In genomic region chr6:126339796-126340750, GRCh38 we compare ENCODE assay signal across 8 cellular contexts. TPM values are rescaled to one million over a fixed set of nuclear protein-coding genes. Genes with fewer than 3 reads are reported as not detected.
DNase-seq lines count a peak whose midpoint lies in the region; ATAC-seq and TF ChIP-seq lines count a peak whose summit lies in the region.

Gene CENPW (plus strand): TSS chr6:126340115. CDS start chr6:126340274, 159 bp downstream.

- intact Hi-C loops in Caco-2 (cut with micrococcal nuclease; ENCODE audit: unreplicated experiment): loop anchor here (1.0 to 10.0 kb wide), 4 partner anchors 163 to 782 kb away; no protein-coding TSS in a partner anchor

- H3K4me3 ChIP-seq in Caco-2 (ENCODE audit: low read depth, low read length): peak within 1 kb of the TSS; percentile 79
- peak within 1 kb of the TSS; percentile 89 for H3K4me3 ChIP-seq in endocrine pancreas (ENCODE audit: control insufficient read depth, insufficient read depth, low read length)
- H3K4me3 ChIP-seq in mesenchymal stem cell (ENCODE audit: insufficient read depth in 1 of 2, low read depth in 1 of 2, low read length in 2 of 2): peak within 1 kb of the TSS; percentile 93 to 99

- H3K27me3 ChIP-seq in Caco-2 (replicated peaks; ENCODE audit: control insufficient read depth, insufficient read depth, low read length): no peaks in the 10 kb centered on the region
- no peaks in the 10 kb centered on the region for H3K27me3 ChIP-seq in endocrine pancreas (ENCODE audit: control insufficient read depth, insufficient read depth, low read length)
- peaks cover 0 to 4% of the 10 kb centered on the region in 2 experiments for H3K27me3 ChIP-seq in mesenchymal stem cell (ENCODE audit: control insufficient read depth in 1 of 2, insufficient read depth in 1 of 2, low read length in 2 of 2)

- H2BK15ac ChIP-seq in mesenchymal stem cell (ENCODE audit: low read depth, poor library complexity, severe bottlenecking): no peak within 1 kb of the TSS

- H2BK12ac ChIP-seq in mesenchymal stem cell (ENCODE audit: low read length in 2 of 2): no peak within 1 kb of the TSS

- peak within 1 kb of the TSS; percentile 41 for H4K8ac ChIP-seq in mesenchymal stem cell (ENCODE audit: low read length)

- no peaks in the 10 kb centered on the region for H3K9me3 Mint-ChIP-seq in Caco-2 (ENCODE audit: unreplicated experiment)

- H3K27ac ChIP-seq in mesenchymal stem cell (ENCODE audit: low read length, poor library complexity, severe bottlenecking): no peak within 1 kb of the TSS

- H2AK5ac ChIP-seq in mesenchymal stem cell (ENCODE audit: low read length, severe bottlenecking): no peak within 1 kb of the TSS

- no peaks in the 10 kb centered on the region for H3K9me3 ChIP-seq in Caco-2
- no peaks in the 10 kb centered on the region for H3K9me3 ChIP-seq in endocrine pancreas (ENCODE audit: control insufficient read depth, low read length)
- H3K9me3 ChIP-seq in mesenchymal stem cell (ENCODE audit: control insufficient read depth, low read length): no peaks in the 10 kb centered on the region

- H4K91ac ChIP-seq in mesenchymal stem cell (ENCODE audit: low read length): no peak within 1 kb of the TSS

- peaks cover 15% of the 10 kb centered on the region for H3K4me1 Mint-ChIP-seq in Caco-2 (ENCODE audit: low read depth, unreplicated experiment)

- DNase-seq in Caco-2 (peak; percentile 94 to 96), HS-5 (ENCODE audit: low read depth) (peak; percentile 61), mesenchymal stem cell (peak; percentile 88)
- peak; percentile 92 for DNase-seq in NK-92 treated with Interleukin-12 subunit alpha and Interleukin-12 subunit beta, amount 100 ng/mL, for 24 hours (lab: John Stamatoyannopoulos, UW)
- DNase-seq in activated CD8-positive, alpha-beta memory T cell treated with anti-CD3 and anti-CD28 coated beads for 1 hour (ENCODE audit: extremely low read depth in 1 of 2, low read depth in 1 of 2): peak; percentile 69 to 87
- DNase-seq in stimulated activated CD8-positive, alpha-beta memory T cell treated with anti-CD3 and anti-CD28 coated beads, Interleukin-12 subunit alpha, Interleukin-12 subunit beta, amount 100 ng/mL, for 24 hours (ENCODE audit: extremely low read depth): peak; percentile 92

- no peak within 1 kb of the TSS for H3K23ac ChIP-seq in mesenchymal stem cell (ENCODE audit: low read length in 2 of 2)

- H3K27ac Mint-ChIP-seq in Caco-2 (ENCODE audit: unreplicated experiment): no peak within 1 kb of the TSS

- H3K18ac ChIP-seq in mesenchymal stem cell (ENCODE audit: low read depth in 1 of 2, low read length in 2 of 2): no peak within 1 kb of the TSS

- H3K4ac ChIP-seq in mesenchymal stem cell (ENCODE audit: low read depth in 1 of 2, low read length in 2 of 2): no peak within 1 kb of the TSS

- no peaks in the 10 kb centered on the region for H3K36me3 Mint-ChIP-seq in Caco-2 (ENCODE audit: insufficient read depth, unreplicated experiment)

- H3K79me1 ChIP-seq in mesenchymal stem cell (replicated peaks; ENCODE audit: low read length, poor library complexity, severe bottlenecking): peaks cover 12% of the 10 kb centered on the region

- no peak within 1 kb of the TSS for H2BK5ac ChIP-seq in mesenchymal stem cell (ENCODE audit: low read depth, low read length, poor library complexity, severe bottlenecking)

- no peaks in the 10 kb centered on the region for H3K27me3 Mint-ChIP-seq in Caco-2 (ENCODE audit: insufficient read depth, unreplicated experiment)

- no peak within 1 kb of the TSS for H3K4me3 Mint-ChIP-seq in Caco-2 (ENCODE audit: unreplicated experiment)

- CTCF ChIA-PET in Caco-2 (lab: Charles Lee): no interaction called here

- H3K4me2 ChIP-seq in mesenchymal stem cell (ENCODE audit: low read length, poor library complexity, severe bottlenecking): peak within 1 kb of the TSS; percentile 95

- H3K4me1 ChIP-seq in Caco-2: 0 out of 2 replicates have a peak, but pooled peaks cover 4% of the 10 kb centered on the region
- peaks cover 8% of the 10 kb centered on the region for H3K4me1 ChIP-seq in endocrine pancreas (ENCODE audit: control insufficient read depth, insufficient read depth, low read length)
- no peaks in the 10 kb centered on the region for H3K4me1 ChIP-seq in mesenchymal stem cell (ENCODE audit: control insufficient read depth, insufficient read depth, low read depth, low read length)

- POLR2A ChIA-PET in Caco-2 (lab: Charles Lee): no interaction called here

- WGBS in mesenchymal stem cell: under 1% methylated on average over 44 of the region's 48 CpGs

- H3K36me3 ChIP-seq in Caco-2 (ENCODE audit: control insufficient read depth, insufficient read depth, low read length) (no peaks in the 10 kb centered on the region), endocrine pancreas (ENCODE audit: control insufficient read depth, insufficient read depth, low read length) (no peaks in the 10 kb centered on the region), mesenchymal stem cell (ENCODE audit: control insufficient read depth in 1 of 2, insufficient read depth in 2 of 2, low read depth in 1 of 2, low read length in 2 of 2) (no peaks in the 10 kb centered on the region)

- H2AFZ ChIP-seq in mesenchymal stem cell (ENCODE audit: low read depth, low read length): peak within 1 kb of the TSS; percentile 94

- no peak within 1 kb of the TSS for H3K14ac ChIP-seq in mesenchymal stem cell (ENCODE audit: low read length in 2 of 2)

- TSS peak; percentile 78 for BruUV-seq in Caco-2 (replicated peaks; lab: Mats Ljungman, UMichigan)

- H2BK120ac ChIP-seq in mesenchymal stem cell (ENCODE audit: low read depth, low read length): peak within 1 kb of the TSS; percentile 5

- no peak for TF ChIP-seq CTCF in Caco-2 (IDR thresholded peaks at IDR 0.05; ENCODE audit: insufficient read depth in 1 of 2, low read depth in 1 of 2, low read length in 1 of 2, severe bottlenecking in 1 of 2, unreplicated experiment in 1 of 2)

- peak; percentile 87 for ATAC-seq in GM21360 (IDR thresholded peaks at IDR 0.05; ENCODE audit: unreplicated experiment)

- H3K9ac ChIP-seq in endocrine pancreas (ENCODE audit: control insufficient read depth, insufficient read depth, low read length): peak within 1 kb of the TSS; percentile 67
- peak within 1 kb of the TSS; percentile 86 for H3K9ac ChIP-seq in mesenchymal stem cell (ENCODE audit: low read length)

RNA-seq across cellular contexts. Expression of gene CENPW, which starts in this region (rescaled TPM):
- 64.4 and 70.7 TPM in 2 replicates for total RNA-seq in Caco-2 (2022)
- 15.8 TPM for polyA plus RNA-seq in mesenchymal stem cell (2013, experiment 1 of 2)
- 15.9 TPM for polyA plus RNA-seq in mesenchymal stem cell (2013, experiment 2 of 2)
